Comparison of ENCODE assay signal across 23 cellular contexts in genomic region chrX:149497054-149497453, GRCh38. TPM values are rescaled to one million over a fixed set of nuclear protein-coding genes. Genes with fewer than 3 reads are reported as not detected.
"Had no signal": no experiment of that assay in that cellular context is flagged by ENCODE, and none has a peak within 500 bp of the region (broad histone marks: within the 10 kb centered on the region; RNA-seq: fewer than 3 reads in every experiment).

No MANE protein-coding gene starts in this region.

- H3K27ac Mint-ChIP-seq: activated naive CD8-positive, alpha-beta T cell treated with anti-CD3 and anti-CD28 coated beads, Interleukin-2, amount 50 U/mL, for 24 hours; nephron progenitor cell had no signal

- H3K4me3 Mint-ChIP-seq: activated naive CD4-positive, alpha-beta T cell treated with anti-CD3 and anti-CD28 coated beads, Interleukin-2, amount 10 ng/mL, durations not matched to agents 7 days and 5 days; activated naive CD8-positive, alpha-beta T cell treated with anti-CD3 and anti-CD28 coated beads, Interleukin-2, amount 50 U/mL, for 24 hours; activated T-cell treated with anti-CD3 and anti-CD28 coated beads, Interleukin-2, amount 50 U/mL, for 4 hours; nephron progenitor cell; stimulated activated naive CD8-positive, alpha-beta T cell treated with anti-CD3 and anti-CD28 coated beads, Interleukin-15, Interleukin-2, amounts not matched to agents 100 ng/mL and 50 ng/mL, for 24 hours had no signal

- H3K9me3 ChIP-seq: esophagus squamous epithelium, lower lobe of right lung, tibial nerve had no signal

- H3K4me3 ChIP-seq: esophagus squamous epithelium, lower lobe of right lung, tibial nerve had no signal

- H3K27me3 ChIP-seq: esophagus squamous epithelium, tibial nerve had no signal

- H3K4me1 ChIP-seq: lower lobe of right lung had no signal

- H3K9me3 Mint-ChIP-seq: activated naive CD4-positive, alpha-beta T cell treated with anti-CD3 and anti-CD28 coated beads, Interleukin-2, amount 10 ng/mL, durations not matched to agents 7 days and 5 days; activated naive CD8-positive, alpha-beta T cell treated with anti-CD3 and anti-CD28 coated beads, Interleukin-2, amount 50 U/mL, for 24 hours; activated T-cell treated with anti-CD3 and anti-CD28 coated beads, Interleukin-2, amount 50 U/mL, for 4 hours; stimulated activated naive CD8-positive, alpha-beta T cell treated with anti-CD3 and anti-CD28 coated beads, Interleukin-15, Interleukin-2, amounts not matched to agents 100 ng/mL and 50 ng/mL, for 24 hours had no signal

- DNase-seq: activated CD4-positive, alpha-beta T cell treated with anti-CD3 and anti-CD28 coated beads, Interleukin-2, amount 50 U/mL, for 1 hour; activated CD8-positive, alpha-beta memory T cell treated with anti-CD3 and anti-CD28 coated beads, Interleukin-2, amount 50 U/mL, for 4 hours; activated effector memory CD4-positive, alpha-beta T cell treated with Interleukin-2 at 50 U/mL for 16 hours; activated naive CD4-positive, alpha-beta T cell treated with anti-CD3 and anti-CD28 coated beads, Interleukin-2, amount 10 ng/mL, durations not matched to agents 7 days and 5 days; activated naive CD8-positive, alpha-beta T cell treated with anti-CD3 and anti-CD28 coated beads, Interleukin-2, amount 50 U/mL, for 24 hours; activated T-cell treated with anti-CD3 and anti-CD28 coated beads, Interleukin-2, amount 50 U/mL, for 4 hours; anterior cingulate cortex; cerebellar nuclear complex; effector CD4-positive, alpha-beta T cell; esophagus squamous epithelium; left colon; lower lobe of right lung; midbrain; nephron progenitor cell; nucleus accumbens; posterior cingulate gyrus had no signal

- ATAC-seq: activated CD4-positive, CD25-positive, alpha-beta regulatory T cell treated with anti-CD3 and anti-CD28 coated beads, Interleukin-2, amount 50 U/mL, for 24 hours; activated naive CD8-positive, alpha-beta T cell treated with anti-CD3 and anti-CD28 coated beads, Interleukin-2, amount 50 U/mL, for 24 hours; activated T-cell treated with anti-CD3 and anti-CD28 coated beads, Interleukin-2, amount 50 U/mL, for 4 hours; left colon; lower lobe of right lung had no signal

- H3K27me3 Mint-ChIP-seq: activated naive CD4-positive, alpha-beta T cell treated with anti-CD3 and anti-CD28 coated beads, Interleukin-2, amount 10 ng/mL, durations not matched to agents 7 days and 5 days; activated naive CD8-positive, alpha-beta T cell treated with anti-CD3 and anti-CD28 coated beads, Interleukin-2, amount 50 U/mL, for 24 hours; stimulated activated naive CD8-positive, alpha-beta T cell treated with anti-CD3 and anti-CD28 coated beads, Interleukin-15, Interleukin-2, amounts not matched to agents 100 ng/mL and 50 ng/mL, for 24 hours had no signal

- H3K27ac ChIP-seq: esophagus squamous epithelium, lower lobe of right lung, tibial nerve had no signal

- H3K4me1 Mint-ChIP-seq: nephron progenitor cell had no signal

RNA-seq across cellular contexts. Expression of gene HSFX3, which starts 52.7 kb away (rescaled TPM):
- total RNA-seq: activated T-cell treated with anti-CD3 and anti-CD28 coated beads, Interleukin-2, amount 50 U/mL, for 4 hours; endothelial cell of umbilical vein; esophagus squamous epithelium; glomerular endothelial cell; left colon; lower lobe of right lung; skeletal muscle tissue; T-helper 1 cell treated with Interleukin-12 subunit alpha and Interleukin-12 subunit beta and Interleukin-4 antibody, amounts not matched to agents 30 ng/mL and 1 ng/mL, for 36 hours; tibial nerve had no signal
- polyA plus RNA-seq: endothelial cell of umbilical vein had no signal
